Comparison of ENCODE assay signal across 8 cellular contexts in the genomic region with DNA sequence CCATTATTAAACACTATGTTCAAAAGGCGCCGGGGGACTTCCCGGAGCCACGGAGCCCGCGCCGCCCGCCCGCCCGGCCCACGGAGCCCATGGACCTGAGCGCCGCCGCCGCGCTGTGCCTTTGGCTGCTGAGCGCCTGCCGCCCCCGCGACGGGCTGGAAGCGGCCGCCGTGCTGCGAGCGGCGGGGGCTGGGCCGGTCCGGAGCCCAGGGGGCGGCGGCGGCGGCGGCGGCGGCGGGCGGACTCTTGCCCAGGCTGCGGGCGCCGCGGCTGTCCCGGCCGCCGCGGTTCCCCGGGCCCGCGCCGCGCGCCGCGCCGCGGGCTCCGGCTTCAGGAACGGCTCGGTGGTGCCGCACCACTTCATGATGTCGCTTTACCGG. TPM values are rescaled to one million over a fixed set of nuclear protein-coding genes. Genes with fewer than 3 reads are reported as not detected.
A peak's percentile ranks its signal among the peaks of the same experiment; 100 is the strongest.
DNase-seq lines count a peak whose midpoint lies in the region; ATAC-seq, FAIRE-seq and TF ChIP-seq lines count a peak whose summit lies in the region.

No MANE protein-coding gene starts in this region.

- no peak overlapping the region for H3K4me3 Mint-ChIP-seq in activated CD4-positive, alpha-beta T cell treated with anti-CD3 and anti-CD28 coated beads for 36 hours

- peak; percentile 28 for ATAC-seq in activated CD4-positive, alpha-beta T cell treated with anti-CD3 and anti-CD28 coated beads for 36 hours

- no peak for DNase-seq in activated CD4-positive, alpha-beta T cell treated with anti-CD3 and anti-CD28 coated beads for 36 hours
- no peak for DNase-seq in activated CD4-positive, alpha-beta T cell treated with anti-CD3 and anti-CD28 coated beads, Interleukin-2, amount 50 U/mL, for 48 hours
- DNase-seq in WERI-Rb-1: no peak
- DNase-seq in iPS-NIHi7 (ENCODE audit: extremely low spot score): peak; percentile 44
- no peak for DNase-seq in tibial nerve (ENCODE audit: low spot score in 2 of 2)
- DNase-seq in D721Med (ENCODE audit: insufficient read length, low spot score): no peak
- DNase-seq in NOMO-1 treated with DMSO at 0.1 percent for 48 hours (lab: John Stamatoyannopoulos, UW; ENCODE audit: unreplicated experiment): no peak
- no peak for DNase-seq in NCI-H524 (lab: John Stamatoyannopoulos, UW)

- no peak for TF ChIP-seq POLR2A in tibial nerve (IDR thresholded peaks at IDR 0.05)

- no peak for TF ChIP-seq EP300 in tibial nerve (IDR thresholded peaks at IDR 0.05)

- POLR2A ChIA-PET in activated CD4-positive, alpha-beta T cell treated with anti-CD3 and anti-CD28 coated beads for 36 hours (lab: Charles Lee): no interaction called here

- 0% methylated on average over 10 of the region's 62 CpGs; no CpG with 5 or more reads in 1 of the 2 donors for WGBS in tibial nerve, 2 donors

- H3K9me3 ChIP-seq in WERI-Rb-1 (ENCODE audit: severe bottlenecking) (peaks cover 9% of the 10 kb centered on the region), tibial nerve (no peaks in the 10 kb centered on the region)

- H3K36me3 Mint-ChIP-seq in activated CD4-positive, alpha-beta T cell treated with anti-CD3 and anti-CD28 coated beads for 36 hours (ENCODE audit: low read depth): no peaks in the 10 kb centered on the region

- TF ChIP-seq CTCF in WERI-Rb-1 (IDR thresholded peaks at IDR 0.05; ENCODE audit: low read depth, low read length): no peak
- peak in 2 of 5 experiments; percentile 1 to 17 for TF ChIP-seq CTCF in tibial nerve (IDR thresholded peaks at IDR 0.05)
- TF ChIP-seq CTCF in D721Med (IDR thresholded peaks at IDR 0.05; ENCODE audit: insufficient read depth, missing control alignments): no peak

- H3K27me3 Mint-ChIP-seq in activated CD4-positive, alpha-beta T cell treated with anti-CD3 and anti-CD28 coated beads for 36 hours: peaks cover 60% of the 10 kb centered on the region

- no peak for FAIRE-seq in D721Med (lab: Jason Lieb, UNC)

- H3K27me3 ChIP-seq in WERI-Rb-1 (ENCODE audit: insufficient read depth, low read depth, severe bottlenecking) (peaks cover 89% of the 10 kb centered on the region), tibial nerve (peaks cover 0 to 94% of the 10 kb centered on the region in 2 donors)

- no peak overlapping the region for H3K27ac Mint-ChIP-seq in activated CD4-positive, alpha-beta T cell treated with anti-CD3 and anti-CD28 coated beads for 36 hours

- CTCF ChIA-PET in activated CD4-positive, alpha-beta T cell treated with anti-CD3 and anti-CD28 coated beads for 36 hours (lab: Charles Lee): interaction anchor here (1.3 kb wide), 1 partner anchor 297 kb away, joined by 3 read pairs; no protein-coding TSS in a partner anchor

- H3K36me3 ChIP-seq in WERI-Rb-1 (no peaks in the 10 kb centered on the region), tibial nerve (no peaks in the 10 kb centered on the region)

- intact Hi-C loops in activated CD4-positive, alpha-beta T cell treated with anti-CD3 and anti-CD28 coated beads for 36 hours (cut with DNase I, micrococcal nuclease): loop anchor here (2.0 to 10.0 kb wide), 4 partner anchors 16 to 1315 kb away; partner anchors contain the start of genes LDAH (in 2 of the 2) and HS1BP3 (in 1 of the 2)

- peaks cover 3% of the 10 kb centered on the region for H3K4me1 Mint-ChIP-seq in activated CD4-positive, alpha-beta T cell treated with anti-CD3 and anti-CD28 coated beads for 36 hours

- H3K27ac ChIP-seq in WERI-Rb-1 (no peak overlapping the region), tibial nerve (peak overlapping the region in 2 of 4 donors; percentile 57 to 59)

- peaks cover 0 to 59% (median 20%) of the 10 kb centered on the region in 4 donors for H3K4me1 ChIP-seq in tibial nerve

- peak overlapping the region; percentile 45 for H3K4me3 ChIP-seq in WERI-Rb-1 (ENCODE audit: low read depth, low read length)
- H3K4me3 ChIP-seq in tibial nerve: peak overlapping the region; percentile 37 to 61 (median 47)

- H3K9me3 Mint-ChIP-seq in activated CD4-positive, alpha-beta T cell treated with anti-CD3 and anti-CD28 coated beads for 36 hours (ENCODE audit: low read depth): no peaks in the 10 kb centered on the region

RNA-seq across cellular contexts. Expression of gene GDF7, which starts 0.2 kb away (rescaled TPM):
- under 1 TPM in 1 of 2 experiments, not detected in 1; 0.02 TPM for total RNA-seq in activated CD4-positive, alpha-beta T cell treated with anti-CD3 and anti-CD28 coated beads for 36 hours
- 10 to 100 TPM in 3 of 4 donors, 1 to 10 TPM in 1; 6.3 to 20.0 (median 16.6) TPM for total RNA-seq in tibial nerve

RNA-seq across cellular contexts. Expression of gene HS1BP3, which starts 16.2 kb away (rescaled TPM):
- total RNA-seq in activated CD4-positive, alpha-beta T cell treated with anti-CD3 and anti-CD28 coated beads for 36 hours: 1 to 10 TPM; 6.2 to 7.1 TPM
- total RNA-seq in tibial nerve: 10 to 100 TPM; 24.5 to 45.9 (median 33.8) TPM

Comparison
In these comparisons a context has a peak if more than half of its experiments do, and no peak if none do; other contexts are left out.
1. RNA of gene GDF7, which starts 0.2 kb away (total RNA-seq): 6.3 to 20.0 TPM in tibial nerve; 0.02 TPM in activated CD4-positive, alpha-beta T cell treated with anti-CD3 and anti-CD28 coated beads for 36 hours; every median in the first group is over 4 times any median in the second.